24 cellular contexts compared by ENCODE assay signal in genomic region chr9:14530301-14530700, GRCh38.
A peak's percentile ranks its signal among the peaks of the same experiment; 100 is the strongest.
DNase-seq lines count a peak whose midpoint lies in the region; ATAC-seq, FAIRE-seq and TF ChIP-seq lines count a peak whose summit lies in the region.
"Had no signal": no experiment of that assay in that cellular context is flagged by ENCODE, and none has a peak within 500 bp of the region (broad histone marks: within the 10 kb centered on the region; RNA-seq: fewer than 3 reads in every experiment).

No MANE protein-coding gene starts in this region.

- H3K4me1 Mint-ChIP-seq in H9 (peaks cover 59 to 60% of the 10 kb centered on the region in 2 experiments), neural progenitor cell (peaks cover 36% of the 10 kb centered on the region)
- H3K4me1 Mint-ChIP-seq: activated naive CD8-positive, alpha-beta T cell treated with anti-CD3 and anti-CD28 coated beads, Interleukin-2, amount 10 ng/mL, durations not matched to agents 7 days and 5 days; naive thymus-derived CD8-positive, alpha-beta T cell had no signal

- H3K9ac ChIP-seq in H9 (ENCODE audit: extremely low read depth, insufficient read length, low read length) (no peak overlapping the region), K562 (ENCODE audit: insufficient read depth in 1 of 2, low read depth in 2 of 2, low read length in 2 of 2) (peak overlapping the region; percentile 74 to 90), neural progenitor cell (no peak overlapping the region)
- H3K9ac ChIP-seq: BLaER1 had no signal

- no peaks in the 10 kb centered on the region for H3K9me3 ChIP-seq in H9 (ENCODE audit: control insufficient read depth, low read depth, low read length)
- no peaks in the 10 kb centered on the region for H3K9me3 ChIP-seq in K562 (replicated peaks; ENCODE audit: control insufficient read depth, insufficient read depth, low read depth, low read length)
- H3K9me3 ChIP-seq in neural progenitor cell (ENCODE audit: low read depth) = no peaks in the 10 kb centered on the region
- H3K9me3 ChIP-seq: ascending aorta, BLaER1, ovary had no signal

- no peaks in the 10 kb centered on the region for H3K27me3 ChIP-seq in H9 (ENCODE audit: insufficient read depth, low read length)
- H3K27me3 ChIP-seq in K562 (ENCODE audit: control insufficient read depth in 2 of 2, insufficient read depth in 2 of 2, low read length in 2 of 2) = no peaks in the 10 kb centered on the region
- no peaks in the 10 kb centered on the region for H3K27me3 ChIP-seq in neural progenitor cell
- H3K27me3 ChIP-seq: ascending aorta, BLaER1, ovary had no signal

- H3K79me2 ChIP-seq in H9 (ENCODE audit: insufficient read depth, low read length) (no peaks in the 10 kb centered on the region), K562 (ENCODE audit: control insufficient read depth, insufficient read depth, low read length) (peaks cover 54% of the 10 kb centered on the region), neural progenitor cell (ENCODE audit: low read depth) (no peaks in the 10 kb centered on the region)

- no peak overlapping the region for H2AK5ac ChIP-seq in H9 (ENCODE audit: insufficient read length, low read length)

- no peak overlapping the region for H2BK12ac ChIP-seq in H9 (ENCODE audit: insufficient read length, low read depth, low read length)

- no peak overlapping the region for H4K8ac ChIP-seq in H9 (replicated peaks; ENCODE audit: insufficient read length, low read depth, low read length)

- in situ Hi-C loops in K562 (cut with MboI) = no loop called here

- no peak for TF ChIP-seq CTCF in H9 (conservative IDR thresholded peaks at IDR 0.05)
- no peak for TF ChIP-seq CTCF in K562 (IDR thresholded peaks at IDR 0.05 in 2 of 3, conservative IDR thresholded peaks at IDR 0.05 in 1 of 3; ENCODE audit: insufficient read depth in 2 of 3, low read depth in 1 of 3, low read length in 3 of 3)
- TF ChIP-seq CTCF in neural progenitor cell (IDR thresholded peaks at IDR 0.05) = no peak
- no peak for TF ChIP-seq CTCF in GM10266 (IDR thresholded peaks at IDR 0.05; ENCODE audit: control insufficient read depth, insufficient read depth, low read depth, missing control alignments)

- no peaks in the 10 kb centered on the region for H3K79me1 ChIP-seq in H9 (ENCODE audit: insufficient read depth, low read depth, low read length, poor library complexity, severe bottlenecking)

- H3K27ac Mint-ChIP-seq in H9 = peak overlapping the region; percentile 1 to 91 (median 2); a peak in 5 of 7 replicates
- H3K27ac Mint-ChIP-seq in neural progenitor cell = no peak overlapping the region
- H3K27ac Mint-ChIP-seq: activated naive CD8-positive, alpha-beta T cell treated with anti-CD3 and anti-CD28 coated beads, Interleukin-2, amount 10 ng/mL, durations not matched to agents 7 days and 5 days; naive thymus-derived CD8-positive, alpha-beta T cell; type B pancreatic cell had no signal

- H3K18ac ChIP-seq in H9 (ENCODE audit: insufficient read length, low read depth, low read length) = no peak overlapping the region

- no peak overlapping the region for H2BK120ac ChIP-seq in H9 (ENCODE audit: low read depth, low read length, poor library complexity, severe bottlenecking)

- peaks cover 13% of the 10 kb centered on the region for H3K4me1 ChIP-seq in H9 (ENCODE audit: insufficient read depth, low read length)
- H3K4me1 ChIP-seq in K562 (replicated peaks in 1 of 2; ENCODE audit: control insufficient read depth in 2 of 2, insufficient read depth in 2 of 2, low read length in 2 of 2) = peaks cover 15 to 32% of the 10 kb centered on the region in 2 experiments
- peaks cover 31% of the 10 kb centered on the region for H3K4me1 ChIP-seq in neural progenitor cell
- H3K4me1 ChIP-seq: ascending aorta, BLaER1 had no signal

- DNase-seq in H9 (no peak), NCI-H526 (lab: John Stamatoyannopoulos, UW) (peak; percentile 68 to 85), K562 (ENCODE audit: extremely low read depth in 1 of 4, low spot score in 3 of 4) (no peak), neural progenitor cell (ENCODE audit: low spot score) (peak; percentile 9), SHP77 (lab: John Stamatoyannopoulos, UW) (no peak), GM10266 (ENCODE audit: extremely low spot score) (no peak), left cardiac atrium (no peak)
- no peak for DNase-seq in activated effector memory CD4-positive, alpha-beta T cell treated with Interleukin-2 at 50 U/mL for 16 hours
- DNase-seq: ACHN; activated CD4-positive, alpha-beta T cell treated with anti-CD3 and anti-CD28 coated beads for 4 hours; activated effector memory CD4-positive, alpha-beta T cell treated with anti-CD3 and anti-CD28 coated beads, Interleukin-2, amount 50 U/mL, for 16 hours; activated naive CD8-positive, alpha-beta T cell treated with anti-CD3 and anti-CD28 coated beads, Interleukin-2, amount 10 ng/mL, durations not matched to agents 7 days and 5 days; activated T-cell treated with anti-CD3 and anti-CD28 coated beads for 4 hours; cerebellar nuclear complex; GDM1; Karpas-422; naive thymus-derived CD8-positive, alpha-beta T cell; NCI-H1694; NCI-H748 treated with DMSO at 0.1 percent for 48 hours; ovary had no signal

- H2BK15ac ChIP-seq in H9 (ENCODE audit: low read depth, low read length) = no peak overlapping the region

- H3K27me3 Mint-ChIP-seq in H9 (ENCODE audit: low read depth) = peaks cover 3% of the 10 kb centered on the region
- peaks cover 2% of the 10 kb centered on the region for H3K27me3 Mint-ChIP-seq in neural progenitor cell (ENCODE audit: insufficient read depth, low read depth)

- POLR2A ChIA-PET in K562 (lab: Yijun Ruan, JAX) = no interaction called here

- ATAC-seq in K562 (peak; percentile 30), left cardiac atrium (no peak)
- ATAC-seq: naive thymus-derived CD8-positive, alpha-beta T cell had no signal

- no peak overlapping the region for H2BK20ac ChIP-seq in H9 (ENCODE audit: low read depth, low read length, poor library complexity, severe bottlenecking)

- H3K4ac ChIP-seq in H9 (ENCODE audit: low read depth, low read length) = no peak overlapping the region

- H3K4me2 ChIP-seq in H9 (ENCODE audit: insufficient read depth, insufficient read length, low read length) (no peak overlapping the region), K562 (ENCODE audit: insufficient read depth, low read length) (peak overlapping the region; percentile 83), neural progenitor cell (peak overlapping the region; percentile 20)
- H3K4me2 ChIP-seq: BLaER1 had no signal

- no peak for TF ChIP-seq RAD21 in K562 (CRISPR knock-in tag; conservative IDR thresholded peaks at IDR 0.05 in 1 of 2, IDR thresholded peaks at IDR 0.05 in 1 of 2)

- no peak overlapping the region for H3K14ac ChIP-seq in H9 (ENCODE audit: insufficient read depth, low read length)

- no peaks in the 10 kb centered on the region for H3K36me3 ChIP-seq in K562 (ENCODE audit: control insufficient read depth, insufficient read depth, low read length)
- H3K36me3 ChIP-seq in neural progenitor cell = no peaks in the 10 kb centered on the region
- H3K36me3 ChIP-seq: ascending aorta, BLaER1, ovary had no signal

- H2AFZ ChIP-seq in H9 (ENCODE audit: low read length) (no peak overlapping the region), K562 (ENCODE audit: low read depth, low read length) (peak overlapping the region; percentile 92), neural progenitor cell (replicated peaks) (peak overlapping the region; percentile 91)

- no TSS peak for BruUV-seq in K562 (replicated peaks; lab: Mats Ljungman, UMichigan)

- WGBS in H9 (ENCODE audit: extremely low coverage, insufficient read length, low lambda C conversion rate) = no CpG with 5 or more reads among the region's 5 CpGs
- 0% methylated on average over 5 of the region's 5 CpGs for WGBS in K562 (ENCODE audit: insufficient coverage, low coverage, missing lambda C conversion rate)

- no peak overlapping the region; a peak in 1 of 5 replicates for H3K4me3 Mint-ChIP-seq in H9
- H3K4me3 Mint-ChIP-seq in neural progenitor cell = no peak overlapping the region
- H3K4me3 Mint-ChIP-seq: activated naive CD8-positive, alpha-beta T cell treated with anti-CD3 and anti-CD28 coated beads, Interleukin-2, amount 10 ng/mL, durations not matched to agents 7 days and 5 days; naive thymus-derived CD8-positive, alpha-beta T cell; type B pancreatic cell had no signal

- no peak overlapping the region for H3K56ac ChIP-seq in H9 (ENCODE audit: insufficient read length, low read depth, low read length)

- H4K5ac ChIP-seq in H9 (ENCODE audit: insufficient read length, low read depth, low read length) = no peak overlapping the region

- H4K91ac ChIP-seq in H9 (ENCODE audit: insufficient read length, low read depth, low read length) = no peak overlapping the region

- no peak overlapping the region for H3T11ph ChIP-seq in H9 (ENCODE audit: low read length)

- H3K9me3 Mint-ChIP-seq in H9 (no peaks in the 10 kb centered on the region), neural progenitor cell (no peaks in the 10 kb centered on the region)
- H3K9me3 Mint-ChIP-seq: activated naive CD8-positive, alpha-beta T cell treated with anti-CD3 and anti-CD28 coated beads, Interleukin-2, amount 10 ng/mL, durations not matched to agents 7 days and 5 days; naive thymus-derived CD8-positive, alpha-beta T cell; type B pancreatic cell had no signal

- H3K23me2 ChIP-seq in H9 (ENCODE audit: insufficient read length, low read depth, low read length, poor library complexity, severe bottlenecking) = no peaks in the 10 kb centered on the region

- no peak overlapping the region for H3K23ac ChIP-seq in H9 (ENCODE audit: insufficient read length, low read depth, low read length)

- H3K9me1 ChIP-seq in K562 (ENCODE audit: control insufficient read depth, insufficient read depth, low read length) = no peaks in the 10 kb centered on the region

- H3K27ac ChIP-seq in H9 (ENCODE audit: insufficient read length, low read depth, low read length) (no peak overlapping the region), K562 (ENCODE audit: extremely low read depth, low read depth, low read length) (peak overlapping the region; percentile 88), neural progenitor cell (no peak overlapping the region)
- H3K27ac ChIP-seq: ascending aorta, BLaER1, ovary had no signal

- no peaks in the 10 kb centered on the region for H3K36me3 Mint-ChIP-seq in H9 (ENCODE audit: insufficient read depth in 1 of 3, low read depth in 3 of 3)
- no peaks in the 10 kb centered on the region for H3K36me3 Mint-ChIP-seq in neural progenitor cell
- H3K36me3 Mint-ChIP-seq: activated naive CD8-positive, alpha-beta T cell treated with anti-CD3 and anti-CD28 coated beads, Interleukin-2, amount 10 ng/mL, durations not matched to agents 7 days and 5 days; naive thymus-derived CD8-positive, alpha-beta T cell; type B pancreatic cell had no signal

- H4K20me1 ChIP-seq in H9 (ENCODE audit: control insufficient read depth, insufficient read depth, insufficient read length) = no peaks in the 10 kb centered on the region
- no peaks in the 10 kb centered on the region for H4K20me1 ChIP-seq in K562 (replicated peaks; ENCODE audit: control insufficient read depth, insufficient read depth, low read length)
- no peaks in the 10 kb centered on the region for H4K20me1 ChIP-seq in neural progenitor cell (ENCODE audit: low read depth)
- H4K20me1 ChIP-seq: BLaER1 had no signal

- H3K4me3 ChIP-seq in K562 (peak overlapping the region; percentile 32), neural progenitor cell (no peak overlapping the region)
- H3K4me3 ChIP-seq: ascending aorta, BLaER1, ovary had no signal

- TF ChIP-seq POLR2A in K562 (conservative IDR thresholded peaks at IDR 0.05) = no peak

- H3F3A ChIP-seq in neural progenitor cell (ENCODE audit: low read depth) = no peaks in the 10 kb centered on the region

- peak; percentile 78 for FAIRE-seq in K562 (lab: Jason Lieb, UNC)
- FAIRE-seq: keratinocyte had no signal

- intact Hi-C loops in K562 (cut with micrococcal nuclease) = loop anchor here (2.0 kb wide), 1 partner anchor 52 kb away; no protein-coding TSS in a partner anchor
- intact Hi-C loops in left cardiac atrium (cut with DNase I) = no loop called here

- H2BK5ac ChIP-seq in H9 (ENCODE audit: insufficient read length, low read length) = no peak overlapping the region

- no peak for TF ChIP-seq EP300 in K562 (IDR thresholded peaks at IDR 0.05; ENCODE audit: low read length)

- CTCF ChIA-PET in K562 (lab: Yijun Ruan, JAX; ENCODE audit: low intra/inter-chr PET ratio) = no interaction called here

Comparison
In these comparisons a context has a peak if more than half of its experiments do, and no peak if none do; other contexts are left out.
1. DNase-seq: peak in NCI-H526 (2 of 2) and neural progenitor cell (single experiment); none in H9 (single experiment), K562 (0 of 4), SHP77 (0 of 2), GM10266 (single experiment), activated effector memory CD4-positive, alpha-beta T cell treated with Interleukin-2 at 50 U/mL for 16 hours (single experiment) and left cardiac atrium (single experiment).
2. H3K9ac ChIP-seq: peak in K562 (2 of 2); none in H9 (single experiment) and neural progenitor cell (single experiment).